Comparison of ENCODE assay signal across 20 cellular contexts in the genomic region with DNA sequence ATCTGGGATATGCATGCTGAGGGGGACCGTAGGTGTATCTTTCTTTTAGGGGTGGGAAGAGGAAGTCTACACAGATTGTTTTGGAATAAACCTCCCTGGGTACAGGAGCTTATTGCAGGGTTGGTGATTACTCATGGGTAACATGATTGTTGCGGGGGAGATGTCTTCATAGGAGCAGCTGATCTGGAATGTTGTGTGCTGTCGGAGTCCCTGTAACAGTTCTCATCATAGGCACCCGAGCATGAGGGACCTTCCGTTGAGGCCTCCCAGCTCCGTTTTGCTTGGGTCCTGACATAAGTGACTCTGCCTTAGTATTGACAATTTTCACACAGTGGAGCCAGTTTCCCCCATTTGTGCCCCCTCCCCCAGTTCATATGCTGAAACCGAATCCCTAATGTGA. TPM values are rescaled to one million over a fixed set of nuclear protein-coding genes. Genes with fewer than 3 reads are reported as not detected.
A peak's percentile ranks its signal among the peaks of the same experiment; 100 is the strongest.
DNase-seq lines count a peak whose midpoint lies in the region; ATAC-seq, FAIRE-seq and TF ChIP-seq lines count a peak whose summit lies in the region.
"Had no signal": no experiment of that assay in that cellular context is flagged by ENCODE, and none has a peak within 500 bp of the region (broad histone marks: within the 10 kb centered on the region; RNA-seq: fewer than 3 reads in every experiment).

No MANE protein-coding gene starts in this region.

- H3K9me3 ChIP-seq in BLaER1: no peaks in the 10 kb centered on the region
- H3K9me3 ChIP-seq in CD8-positive, alpha-beta T cell (ENCODE audit: low read length): no peaks in the 10 kb centered on the region
- no peaks in the 10 kb centered on the region; the same call in 2 of the 3 replicates for H3K9me3 ChIP-seq in GM12878 (replicated peaks; ENCODE audit: control insufficient read depth, insufficient read depth, low read length)
- H3K9me3 ChIP-seq in small intestine (ENCODE audit: control insufficient read depth, low read depth): no peaks in the 10 kb centered on the region
- H3K9me3 ChIP-seq: suprapubic skin had no signal

- no peak for ATAC-seq in CD8-positive, alpha-beta T cell
- ATAC-seq in GM12878: no peak
- ATAC-seq in naive B cell (ENCODE audit: low read depth in 2 of 2): no peak

- SMC1A ChIA-PET in GM12878 (lab: Charles Lee; ENCODE audit: uncharacterized antibody, unreplicated experiment): interaction anchor here (5.0 kb wide), 1 partner anchor 26 kb away, joined by 39 read pairs; a partner anchor contains a TSS

- POLR2A ChIA-PET in CD8-positive, alpha-beta T cell (lab: Charles Lee): interaction anchor here (0.8 to 6.4 kb wide), 4 partner anchors 25 to 98 kb away, joined by 3 to 98 read pairs (median 32); a partner anchor contains a TSS
- POLR2A ChIA-PET in GM12878 (lab: Charles Lee): interaction anchor here (1.3 to 6.5 kb wide), 3 partner anchors 27 to 36 kb away, joined by 8 to 61 read pairs (median 56); a partner anchor contains a TSS

- H3K36me3 ChIP-seq in BLaER1: no peaks in the 10 kb centered on the region
- H3K36me3 ChIP-seq in CD8-positive, alpha-beta T cell (ENCODE audit: insufficient read depth, low read length): no peaks in the 10 kb centered on the region
- 0 out of 4 replicates have a peak, but pooled peaks cover 0 to 2% of the 10 kb centered on the region in 2 experiments for H3K36me3 ChIP-seq in GM12878 (ENCODE audit: control insufficient read depth in 2 of 2, insufficient read depth in 2 of 2, low read length in 1 of 2)
- H3K36me3 ChIP-seq in small intestine (ENCODE audit: control insufficient read depth in 2 of 2, insufficient read depth in 2 of 2, low read length in 2 of 2): no peaks in the 10 kb centered on the region
- H3K36me3 ChIP-seq: brain microvascular endothelial cell, suprapubic skin had no signal

- no peaks in the 10 kb centered on the region for H3K9me3 Mint-ChIP-seq in CD8-positive, alpha-beta T cell
- peaks cover 0 to 5% (median 4%) of the 10 kb centered on the region in 7 donors for H3K9me3 Mint-ChIP-seq in naive B cell

- DNase-seq in CD8-positive, alpha-beta T cell: no peak
- DNase-seq in GM12878 (ENCODE audit: low read depth, low spot score) (no peak), naive B cell (no peak), NCI-H524 treated with DMSO at 0.1 percent for 48 hours (lab: John Stamatoyannopoulos, UW) (no peak), NCI-H187 treated with DMSO at 0.1 percent for 48 hours (lab: John Stamatoyannopoulos, UW) (no peak), small intestine (no peak), NOMO-1 treated with dmso at 0.1 percent for 144 hours (lab: John Stamatoyannopoulos, UW; ENCODE audit: unreplicated experiment) (no peak)
- DNase-seq: brain microvascular endothelial cell; effector CD4-positive, alpha-beta T cell; EL; Kasumi-1; mesendoderm; NCI-H2029; NCI-H748 treated with DMSO at 0.1 percent for 48 hours; occipital lobe had no signal

- intact Hi-C loops in CD8-positive, alpha-beta T cell (cut with DNase I, micrococcal nuclease): loop anchor here in 1 of 2 experiments (10.0 kb wide), 2 partner anchors 268 to 1322 kb away; a partner anchor contains a TSS
- intact Hi-C loops in GM12878 (cut with micrococcal nuclease; ENCODE audit: unreplicated experiment): no loop called here

- no peak for TF ChIP-seq RAD21 in GM12878 (IDR thresholded peaks at IDR 0.05; ENCODE audit: insufficient read depth, low read depth, low read length)

- H4K20me1 ChIP-seq in BLaER1: no peaks in the 10 kb centered on the region
- no peaks in the 10 kb centered on the region for H4K20me1 ChIP-seq in GM12878 (ENCODE audit: control insufficient read depth, insufficient read depth)

- H3K36me3 Mint-ChIP-seq in CD8-positive, alpha-beta T cell: no peaks in the 10 kb centered on the region
- peaks cover 0 to 7% of the 10 kb centered on the region in 2 donors for H3K36me3 Mint-ChIP-seq in naive B cell

- H3K4me2 ChIP-seq in BLaER1 (peak overlapping the region; percentile 98), GM12878 (ENCODE audit: control insufficient read depth, insufficient read depth) (no peak overlapping the region)

- H3K4me3 ChIP-seq in BLaER1 (no peak overlapping the region), GM12878 (no peak overlapping the region), small intestine (ENCODE audit: low read depth in 1 of 2, low read length in 2 of 2) (no peak overlapping the region)
- no peak overlapping the region for H3K4me3 ChIP-seq in CD8-positive, alpha-beta T cell (ENCODE audit: low read depth, low read length)
- H3K4me3 ChIP-seq: suprapubic skin had no signal

- TF ChIP-seq EP300 in GM12878 (IDR thresholded peaks at IDR 0.05; ENCODE audit: borderline replicate concordance in 1 of 2, control insufficient read depth in 1 of 2, low read depth in 2 of 2, low read length in 2 of 2): no peak

- in situ Hi-C loops in GM12878 (cut with MboI): loop anchor here (5.0 kb wide), 1 partner anchor 35 kb away; no protein-coding TSS in a partner anchor

- TF ChIP-seq POLR2A in GM12878 (IDR thresholded peaks at IDR 0.05; ENCODE audit: low read depth, low read length): no peak

- RAD21 ChIA-PET in GM12878 (lab: Charles Lee; ENCODE audit: unreplicated experiment): interaction anchor here (1.0 to 6.1 kb wide), 2 partner anchors 35 to 56 kb away, joined by 4 to 54 read pairs; a partner anchor contains a TSS

- CTCF ChIA-PET in CD8-positive, alpha-beta T cell (lab: Charles Lee): interaction anchor here (1.6 to 3.8 kb wide), 3 partner anchors 20 to 27 kb away, joined by 4 to 12 read pairs (median 6); a partner anchor contains a TSS
- CTCF ChIA-PET in GM12878 (lab: Yijun Ruan, JAX): interaction anchor here (0.7 to 7.2 kb wide), 4 partner anchors 20 to 56 kb away, joined by 3 to 54 read pairs (median 18); a partner anchor contains a TSS

- no peak overlapping the region for H3K27ac ChIP-seq in BLaER1
- no peak overlapping the region for H3K27ac ChIP-seq in CD8-positive, alpha-beta T cell (ENCODE audit: low read depth, low read length)
- peak overlapping the region; percentile 28; the same call in 1 of the 2 replicates for H3K27ac ChIP-seq in GM12878 (ENCODE audit: control insufficient read depth, insufficient read depth)
- H3K27ac ChIP-seq in small intestine (ENCODE audit: low read depth in 1 of 2, low read length in 1 of 2): no peak overlapping the region
- H3K27ac ChIP-seq: brain microvascular endothelial cell, suprapubic skin had no signal

- FAIRE-seq in GM12878 (lab: Jason Lieb, UNC) (no peak), small intestine (lab: Jason Lieb, UNC) (no peak)
- FAIRE-seq: RCC 7860 had no signal

- no peak overlapping the region for H3K4me3 Mint-ChIP-seq in CD8-positive, alpha-beta T cell
- H3K4me3 Mint-ChIP-seq in naive B cell: peak overlapping the region in 6 of 8 donors; percentile 9 to 75 (median 42)

- no peak overlapping the region for H2AFZ ChIP-seq in GM12878 (ENCODE audit: control insufficient read depth, low read depth, low read length)

- peak overlapping the region; percentile 83 for H3K27ac Mint-ChIP-seq in CD8-positive, alpha-beta T cell
- peak overlapping the region in 5 of 6 donors; percentile 31 to 99 (median 99) for H3K27ac Mint-ChIP-seq in naive B cell

- WGBS in GM12878 (ENCODE audit: insufficient coverage, insufficient replicate concordance, low lambda C conversion rate, missing lambda C conversion rate): 72% methylated on average over 7 of the region's 7 CpGs
- WGBS in small intestine, 3 donors: 75 to 80% (median 77%) methylated on average over 7 of the region's 7 CpGs

- H3K4me1 ChIP-seq in BLaER1 (peaks cover 87% of the 10 kb centered on the region), GM12878 (ENCODE audit: control insufficient read depth, insufficient read depth, low read length) (peaks cover 53% of the 10 kb centered on the region), small intestine (ENCODE audit: control insufficient read depth in 2 of 2, insufficient read depth in 1 of 2, low read depth in 1 of 2, low read length in 1 of 2) (peaks cover 5 to 8% of the 10 kb centered on the region in 2 donors)
- H3K4me1 ChIP-seq in CD8-positive, alpha-beta T cell (ENCODE audit: insufficient read depth, low read length): peaks cover 62% of the 10 kb centered on the region

- peaks cover 58% of the 10 kb centered on the region for H3K4me1 Mint-ChIP-seq in CD8-positive, alpha-beta T cell (ENCODE audit: low read depth)
- H3K4me1 Mint-ChIP-seq in naive B cell: peaks cover 58 to 75% (median 63%) of the 10 kb centered on the region in 3 donors

- H3K9ac ChIP-seq in BLaER1 (no peak overlapping the region), GM12878 (ENCODE audit: control insufficient read depth, insufficient read depth, low read length) (no peak overlapping the region)

- no peaks in the 10 kb centered on the region for H3K27me3 Mint-ChIP-seq in CD8-positive, alpha-beta T cell (ENCODE audit: low read depth)
- no peaks in the 10 kb centered on the region for H3K27me3 Mint-ChIP-seq in naive B cell

- H3K27me3 ChIP-seq in BLaER1 (no peaks in the 10 kb centered on the region), GM12878 (replicated peaks in 1 of 2; ENCODE audit: control insufficient read depth in 2 of 2, insufficient read depth in 2 of 2, low read length in 1 of 2) (no peaks in the 10 kb centered on the region), small intestine (ENCODE audit: control insufficient read depth in 2 of 2, insufficient read depth in 2 of 2, low read length in 2 of 2) (no peaks in the 10 kb centered on the region)
- no peaks in the 10 kb centered on the region for H3K27me3 ChIP-seq in CD8-positive, alpha-beta T cell (ENCODE audit: insufficient read depth, low read length)
- H3K27me3 ChIP-seq: brain microvascular endothelial cell, suprapubic skin had no signal

- BruUV-seq in GM12878 (replicated peaks; lab: Mats Ljungman, UMichigan): no TSS peak

- H3K79me2 ChIP-seq in GM12878 (ENCODE audit: control insufficient read depth, insufficient read depth, low read length): peaks cover 7% of the 10 kb centered on the region

- no peak for TF ChIP-seq CTCF in CD8-positive, alpha-beta T cell (IDR thresholded peaks at IDR 0.05)
- TF ChIP-seq CTCF in GM12878 (IDR thresholded peaks at IDR 0.05 in 2 of 3, conservative IDR thresholded peaks at IDR 0.05 in 1 of 3; ENCODE audit: control insufficient read depth in 2 of 3, extremely low read depth in 1 of 3, insufficient read depth in 1 of 3, low read depth in 3 of 3, low read length in 3 of 3): no peak

RNA-seq across cellular contexts. Expression of a gene that starts 4.2 kb away (rescaled TPM):
- total RNA-seq in CD8-positive, alpha-beta T cell: 10 to 100 TPM; 13.5 to 15.9 TPM
- 6.1 and 6.2 TPM in 2 replicates for total RNA-seq in GM12878 (2013; cell fraction: nucleolus; rRNA removed)
- 4.2 TPM in 2 replicates for total RNA-seq in GM12878 (2014; rRNA removed)
- total RNA-seq in GM12878 (2014; rRNA removed; fragmentation: Illumina TruSeq; extraction: Trizol): 1.8 and 1.9 TPM in 2 replicates
- 5.6 and 7.6 TPM in 2 replicates for total RNA-seq in GM12878 (2021)
- polyA plus RNA-seq in GM12878 (2011; ENCODE audit: low read depth): 2.4 TPM
- polyA plus RNA-seq in GM12878 (2011; rRNA removed): 3.1 and 5.0 TPM in 2 replicates
- 8.8 and 10.6 TPM in 2 replicates for polyA plus RNA-seq in GM12878 (2011; cell fraction: cytosol; rRNA removed)
- 19.6 and 22.7 TPM in 2 replicates for polyA plus RNA-seq in GM12878 (2011; cell fraction: nucleus; rRNA removed)
- 7.7 and 7.9 TPM in 2 replicates for polyA plus RNA-seq in GM12878 (2012)
- polyA plus RNA-seq in GM12878 (2014; fragmentation: Illumina TruSeq; extraction: Trizol): 1.3 and 2.7 TPM in 2 replicates
- polyA plus RNA-seq in GM12878 (2014; fragmentation: Nextera tagmentation; extraction: Ambion mirVana): under 1 TPM; 0.44 to 0.53 TPM
- 5.5 and 6.8 TPM in 2 replicates for polyA plus RNA-seq in GM12878 (2014; rRNA removed)
- 1 to 10 TPM; 3.8 to 4.8 TPM for polyA plus RNA-seq in GM12878 (2016; fragmentation: Nextera tagmentation; extraction: Ambion mirVana)
- polyA minus RNA-seq in GM12878 (2011; rRNA and poly(A)+ RNA removed): 1.1 and 5.2 TPM in 2 replicates
- 1.6 and 2.6 TPM in 2 replicates for polyA minus RNA-seq in GM12878 (2011; cell fraction: cytosol; rRNA and poly(A)+ RNA removed)
- polyA minus RNA-seq in GM12878 (2011; cell fraction: nucleus; rRNA and poly(A)+ RNA removed): 3.0 and 3.5 TPM in 2 replicates
- polyA plus RNA-seq in naive B cell (ENCODE audit: low read depth in 6 of 6): 10 to 100 TPM; 11.6 to 18.6 (median 13.7) TPM
- 10 to 100 TPM; 28.9 to 48.1 (median 46.3) TPM for polyA plus RNA-seq in small intestine

RNA-seq across cellular contexts. Expression of a gene that starts 26.2 kb away (rescaled TPM):
- total RNA-seq in CD8-positive, alpha-beta T cell: 100 to 1,000 TPM; 158 to 160 TPM
- 315 and 380 TPM in 2 replicates for total RNA-seq in GM12878 (2013; cell fraction: nucleolus; rRNA removed)
- 53.6 and 61.1 TPM in 2 replicates for total RNA-seq in GM12878 (2014; rRNA removed)
- 20.0 and 23.0 TPM in 2 replicates for total RNA-seq in GM12878 (2014; rRNA removed; fragmentation: Illumina TruSeq; extraction: Trizol)
- 76.2 and 79.1 TPM in 2 replicates for total RNA-seq in GM12878 (2021)
- 42.6 TPM for polyA plus RNA-seq in GM12878 (2011; ENCODE audit: low read depth)
- polyA plus RNA-seq in GM12878 (2011; rRNA removed): 30.5 and 69.6 TPM in 2 replicates
- polyA plus RNA-seq in GM12878 (2011; cell fraction: cytosol; rRNA removed): 85.6 and 116 TPM in 2 replicates
- polyA plus RNA-seq in GM12878 (2011; cell fraction: nucleus; rRNA removed): 998 and 1,152 TPM in 2 replicates
- polyA plus RNA-seq in GM12878 (2012): 120 and 163 TPM in 2 replicates
- polyA plus RNA-seq in GM12878 (2014; fragmentation: Illumina TruSeq; extraction: Trizol): 4.8 and 19.2 TPM in 2 replicates
- polyA plus RNA-seq in GM12878 (2014; fragmentation: Nextera tagmentation; extraction: Ambion mirVana): 1 to 10 TPM in 1 of 2 experiments, under 1 TPM in 1; 0.43 to 2.9 TPM
- 113 and 114 TPM in 2 replicates for polyA plus RNA-seq in GM12878 (2014; rRNA removed)
- 10 to 100 TPM; 36.2 to 46.7 TPM for polyA plus RNA-seq in GM12878 (2016; fragmentation: Nextera tagmentation; extraction: Ambion mirVana)
- 22.7 and 47.3 TPM in 2 replicates for polyA minus RNA-seq in GM12878 (2011; rRNA and poly(A)+ RNA removed)
- 17.1 and 28.0 TPM in 2 replicates for polyA minus RNA-seq in GM12878 (2011; cell fraction: cytosol; rRNA and poly(A)+ RNA removed)
- polyA minus RNA-seq in GM12878 (2011; cell fraction: nucleus; rRNA and poly(A)+ RNA removed): 91.9 and 124 TPM in 2 replicates
- 10 to 100 TPM; 40.7 to 75.6 (median 50.4) TPM for polyA plus RNA-seq in naive B cell (ENCODE audit: low read depth in 6 of 6)
- polyA plus RNA-seq in small intestine: 100 to 1,000 TPM; 164 to 398 (median 333) TPM

RNA-seq across cellular contexts. Expression of a gene that starts 50.4 kb away (rescaled TPM):
- total RNA-seq in CD8-positive, alpha-beta T cell: 1 to 10 TPM; 1.4 TPM
- not detected in 2 replicates for total RNA-seq in GM12878 (2013; cell fraction: nucleolus; rRNA removed)
- not detected in 2 replicates for total RNA-seq in GM12878 (2014; rRNA removed)
- total RNA-seq in GM12878 (2014; rRNA removed; fragmentation: Illumina TruSeq; extraction: Trizol): not detected in 2 replicates
- total RNA-seq in GM12878 (2021): not detected in 2 replicates
- not detected for polyA plus RNA-seq in GM12878 (2011; ENCODE audit: low read depth)
- polyA plus RNA-seq in GM12878 (2011; rRNA removed): 0.11 and 0.13 TPM in 2 replicates
- 0.03 and 0.18 TPM in 2 replicates for polyA plus RNA-seq in GM12878 (2011; cell fraction: cytosol; rRNA removed)
- polyA plus RNA-seq in GM12878 (2011; cell fraction: nucleus; rRNA removed): 0.16 and 0.72 TPM in 2 replicates
- polyA plus RNA-seq in GM12878 (2012): not detected in 2 replicates
- polyA plus RNA-seq in GM12878 (2014; fragmentation: Illumina TruSeq; extraction: Trizol): not detected in 2 replicates
- polyA plus RNA-seq in GM12878 (2014; fragmentation: Nextera tagmentation; extraction: Ambion mirVana): not detected
- polyA plus RNA-seq in GM12878 (2014; rRNA removed): not detected in 2 replicates
- polyA plus RNA-seq in GM12878 (2016; fragmentation: Nextera tagmentation; extraction: Ambion mirVana): not detected
- not detected in 2 replicates for polyA minus RNA-seq in GM12878 (2011; rRNA and poly(A)+ RNA removed)
- not detected in 2 replicates for polyA minus RNA-seq in GM12878 (2011; cell fraction: cytosol; rRNA and poly(A)+ RNA removed)
- not detected in 2 replicates for polyA minus RNA-seq in GM12878 (2011; cell fraction: nucleus; rRNA and poly(A)+ RNA removed)
- 1 to 10 TPM in 5 of 6 donors, not detected in 1; 1.0 to 8.5 (median 5.3) TPM for polyA plus RNA-seq in naive B cell (ENCODE audit: low read depth in 6 of 6)
- 10 to 100 TPM in 2 of 3 donors, 1 to 10 TPM in 1; 7.6 to 35.4 (median 22.6) TPM for polyA plus RNA-seq in small intestine

RNA-seq across cellular contexts. Expression of a gene that starts 52.3 kb away (rescaled TPM):
- not detected for total RNA-seq in CD8-positive, alpha-beta T cell
- total RNA-seq in GM12878 (2013; cell fraction: nucleolus; rRNA removed): not detected in 2 replicates
- total RNA-seq in GM12878 (2014; rRNA removed) (0.22 TPM in 1 of 2 replicates, not detected in the other), GM12878 (2014; rRNA removed; fragmentation: Illumina TruSeq; extraction: Trizol) (not detected in 2 replicates), GM12878 (2021) (0.15 TPM in 1 of 2 replicates, not detected in the other)
- polyA plus RNA-seq in GM12878 (2011; ENCODE audit: low read depth): not detected
- polyA plus RNA-seq in GM12878 (2011; rRNA removed) (not detected in 2 replicates), GM12878 (2014; fragmentation: Illumina TruSeq; extraction: Trizol) (not detected in 2 replicates), GM12878 (2014; fragmentation: Nextera tagmentation; extraction: Ambion mirVana) (not detected), GM12878 (2014; rRNA removed) (0.12 TPM in 1 of 2 replicates, not detected in the other), GM12878 (2016; fragmentation: Nextera tagmentation; extraction: Ambion mirVana) (not detected), naive B cell (ENCODE audit: low read depth in 6 of 6) (not detected), small intestine (under 1 TPM in 1 of 3 donors, not detected in 2; 0.30 TPM)
- not detected in 2 replicates for polyA plus RNA-seq in GM12878 (2011; cell fraction: cytosol; rRNA removed)
- not detected in 2 replicates for polyA plus RNA-seq in GM12878 (2011; cell fraction: nucleus; rRNA removed)
- not detected in 2 replicates for polyA plus RNA-seq in GM12878 (2012)
- not detected in 2 replicates for polyA minus RNA-seq in GM12878 (2011; rRNA and poly(A)+ RNA removed)
- not detected in 2 replicates for polyA minus RNA-seq in GM12878 (2011; cell fraction: cytosol; rRNA and poly(A)+ RNA removed)
- polyA minus RNA-seq in GM12878 (2011; cell fraction: nucleus; rRNA and poly(A)+ RNA removed): not detected in 2 replicates
- total RNA-seq: T-helper 1 cell treated with Interleukin-12 subunit alpha and Interleukin-12 subunit beta and Interleukin-4 antibody, amounts not matched to agents 30 ng/mL and 1 ng/mL, for 36 hours had no signal
- polyA plus RNA-seq: BJ had no signal

RNA-seq across cellular contexts. Expression of a gene that starts 56.0 kb away (rescaled TPM):
- total RNA-seq in CD8-positive, alpha-beta T cell: 10 to 100 TPM; 44.1 to 44.8 TPM
- total RNA-seq in GM12878 (2013; cell fraction: nucleolus; rRNA removed): 85.4 and 117 TPM in 2 replicates
- total RNA-seq in GM12878 (2014; rRNA removed) (24.1 and 24.9 TPM in 2 replicates), GM12878 (2014; rRNA removed; fragmentation: Illumina TruSeq; extraction: Trizol) (10.4 and 10.6 TPM in 2 replicates), GM12878 (2021) (25.8 and 38.0 TPM in 2 replicates)
- polyA plus RNA-seq in GM12878 (2011; ENCODE audit: low read depth): 7.1 TPM
- polyA plus RNA-seq in GM12878 (2011; rRNA removed) (12.4 and 27.0 TPM in 2 replicates), GM12878 (2014; fragmentation: Illumina TruSeq; extraction: Trizol) (11.1 and 15.0 TPM in 2 replicates), GM12878 (2014; fragmentation: Nextera tagmentation; extraction: Ambion mirVana) (1 to 10 TPM in 1 of 2 experiments, under 1 TPM in 1; 0.35 to 1.5 TPM), GM12878 (2014; rRNA removed) (25.0 and 27.2 TPM in 2 replicates), GM12878 (2016; fragmentation: Nextera tagmentation; extraction: Ambion mirVana) (10 to 100 TPM; 18.2 to 19.0 TPM), naive B cell (ENCODE audit: low read depth in 6 of 6) (10 to 100 TPM in 3 of 6 donors, 1 to 10 TPM in 3; 8.6 to 22.2 (median 9.9) TPM), small intestine (10 to 100 TPM; 14.8 to 21.7 (median 18.9) TPM)
- polyA plus RNA-seq in GM12878 (2011; cell fraction: cytosol; rRNA removed): 15.9 and 23.0 TPM in 2 replicates
- polyA plus RNA-seq in GM12878 (2011; cell fraction: nucleus; rRNA removed): 158 and 199 TPM in 2 replicates
- polyA plus RNA-seq in GM12878 (2012): 18.2 and 18.5 TPM in 2 replicates
- 14.9 and 26.2 TPM in 2 replicates for polyA minus RNA-seq in GM12878 (2011; rRNA and poly(A)+ RNA removed)
- 13.2 and 15.7 TPM in 2 replicates for polyA minus RNA-seq in GM12878 (2011; cell fraction: cytosol; rRNA and poly(A)+ RNA removed)
- polyA minus RNA-seq in GM12878 (2011; cell fraction: nucleus; rRNA and poly(A)+ RNA removed): 55.4 and 89.3 TPM in 2 replicates
